Comparison of ENCODE assay signal across 11 cellular contexts in genomic region chr10:21510218-21511070, GRCh38. TPM values are rescaled to one million over a fixed set of nuclear protein-coding genes. Genes with fewer than 3 reads are reported as not detected.
A peak's percentile ranks its signal among the peaks of the same experiment; 100 is the strongest.
DNase-seq lines count a peak whose midpoint lies in the region; ATAC-seq and TF ChIP-seq lines count a peak whose summit lies in the region.
"Had no signal": no experiment of that assay in that cellular context is flagged by ENCODE, and none has a peak within 500 bp of the region (broad histone marks: within the 10 kb centered on the region; RNA-seq: fewer than 3 reads in every experiment).

No MANE protein-coding gene starts in this region.

- peaks cover 55 to 76% of the 10 kb centered on the region in 2 donors for H3K27me3 Mint-ChIP-seq in effector memory CD8-positive, alpha-beta T cell

- intact Hi-C loops in colonic mucosa (cut with DNase I) (no loop called here), gastrocnemius medialis (cut with DNase I; ENCODE audit: low total_unique reads) (no loop called here)

- H3K4me3 Mint-ChIP-seq in effector memory CD8-positive, alpha-beta T cell = no peak overlapping the region

- H3K9me3 ChIP-seq in colonic mucosa = no peaks in the 10 kb centered on the region
- no peaks in the 10 kb centered on the region for H3K9me3 ChIP-seq in iPS-18c (ENCODE audit: control insufficient read depth, insufficient read depth, low read length)
- no peaks in the 10 kb centered on the region for H3K9me3 ChIP-seq in gastrocnemius medialis

- H3K27ac ChIP-seq in colonic mucosa (no peak overlapping the region), gastrocnemius medialis (no peak overlapping the region)
- H3K27ac ChIP-seq: SK-N-MC had no signal

- H3K4me1 Mint-ChIP-seq in effector memory CD8-positive, alpha-beta T cell (ENCODE audit: low read depth in 2 of 2) = peaks cover 0 to 2% of the 10 kb centered on the region in 2 donors

- H3K27ac Mint-ChIP-seq in effector memory CD8-positive, alpha-beta T cell = no peak overlapping the region

- ATAC-seq in gastrocnemius medialis (no peak), GM18520 (IDR thresholded peaks at IDR 0.05; ENCODE audit: unreplicated experiment) (no peak), GM18517 (IDR thresholded peaks at IDR 0.05; ENCODE audit: unreplicated experiment) (no peak)
- ATAC-seq in effector memory CD8-positive, alpha-beta T cell (replicated peaks) = no peak

- H3K36me3 ChIP-seq in colonic mucosa (no peaks in the 10 kb centered on the region), gastrocnemius medialis (no peaks in the 10 kb centered on the region)

- no peak overlapping the region for H3K9ac ChIP-seq in colonic mucosa (ENCODE audit: low read depth in 2 of 2, low read length in 2 of 2)

- no peaks in the 10 kb centered on the region for H3K36me3 Mint-ChIP-seq in effector memory CD8-positive, alpha-beta T cell (ENCODE audit: insufficient read depth)

- no peaks in the 10 kb centered on the region for H3K9me3 Mint-ChIP-seq in effector memory CD8-positive, alpha-beta T cell

- no peaks in the 10 kb centered on the region for H3K4me1 ChIP-seq in colonic mucosa
- no peaks in the 10 kb centered on the region for H3K4me1 ChIP-seq in gastrocnemius medialis

- TF ChIP-seq POLR2A in gastrocnemius medialis (IDR thresholded peaks at IDR 0.05) = no peak

- in situ Hi-C loops in gastrocnemius medialis (cut with MboI; ENCODE audit: low sequenced_read_pairs in 4 of 4) = loop anchor here in 1 of 4 donors (25.0 kb wide), 1 partner anchor 802 kb away; the partner anchor contains the start of genes BMI1 and COMMD3

- TF ChIP-seq CTCF in colonic mucosa (IDR thresholded peaks at IDR 0.05) = no peak
- no peak for TF ChIP-seq CTCF in gastrocnemius medialis (IDR thresholded peaks at IDR 0.05 in 4 of 5, conservative IDR thresholded peaks at IDR 0.05 in 1 of 5)

- H3K27me3 ChIP-seq in colonic mucosa = peaks cover 30% of the 10 kb centered on the region
- H3K27me3 ChIP-seq in gastrocnemius medialis = peaks cover 0 to 32% (median 4%) of the 10 kb centered on the region in 3 donors

- DNase-seq in ELR (ENCODE audit: low read depth) = peak; percentile 35
- DNase-seq in colonic mucosa = no peak
- no peak for DNase-seq in gastrocnemius medialis
- no peak for DNase-seq in SHP77 treated with DMSO at 0.1 percent for 48 hours (lab: John Stamatoyannopoulos, UW)
- DNase-seq in effector memory CD8-positive, alpha-beta T cell = no peak
- DNase-seq: NCI-H1092; stimulated activated CD4-positive, alpha-beta T cell treated with anti-CD3 and anti-CD28 coated beads, Interleukin-4, amount 100 ng/mL, for 4 hours had no signal

- H3K4me3 ChIP-seq in colonic mucosa (peak overlapping the region; percentile 24), iPS-18c (ENCODE audit: insufficient read depth, low read depth, low read length) (peak overlapping the region; percentile 51), gastrocnemius medialis (peak overlapping the region; percentile 40 to 53 (median 51))
- H3K4me3 ChIP-seq: SK-N-MC had no signal

RNA-seq across cellular contexts. Expression of gene SKIDA1, which starts 15.0 kb away (rescaled TPM):
- under 1 TPM; 0.10 to 0.45 TPM for total RNA-seq in colonic mucosa
- total RNA-seq in gastrocnemius medialis = under 1 TPM in 1 of 4 donors, not detected in 3; 0.09 TPM

RNA-seq across cellular contexts. Expression of gene MLLT10, which starts 23.6 kb away (rescaled TPM):
- 10 to 100 TPM; 17.8 to 25.1 TPM for total RNA-seq in colonic mucosa
- 10 to 100 TPM; 13.6 to 26.6 (median 21.6) TPM for total RNA-seq in gastrocnemius medialis
